Comparison of ENCODE assay signal across 23 cellular contexts in the genomic region with DNA sequence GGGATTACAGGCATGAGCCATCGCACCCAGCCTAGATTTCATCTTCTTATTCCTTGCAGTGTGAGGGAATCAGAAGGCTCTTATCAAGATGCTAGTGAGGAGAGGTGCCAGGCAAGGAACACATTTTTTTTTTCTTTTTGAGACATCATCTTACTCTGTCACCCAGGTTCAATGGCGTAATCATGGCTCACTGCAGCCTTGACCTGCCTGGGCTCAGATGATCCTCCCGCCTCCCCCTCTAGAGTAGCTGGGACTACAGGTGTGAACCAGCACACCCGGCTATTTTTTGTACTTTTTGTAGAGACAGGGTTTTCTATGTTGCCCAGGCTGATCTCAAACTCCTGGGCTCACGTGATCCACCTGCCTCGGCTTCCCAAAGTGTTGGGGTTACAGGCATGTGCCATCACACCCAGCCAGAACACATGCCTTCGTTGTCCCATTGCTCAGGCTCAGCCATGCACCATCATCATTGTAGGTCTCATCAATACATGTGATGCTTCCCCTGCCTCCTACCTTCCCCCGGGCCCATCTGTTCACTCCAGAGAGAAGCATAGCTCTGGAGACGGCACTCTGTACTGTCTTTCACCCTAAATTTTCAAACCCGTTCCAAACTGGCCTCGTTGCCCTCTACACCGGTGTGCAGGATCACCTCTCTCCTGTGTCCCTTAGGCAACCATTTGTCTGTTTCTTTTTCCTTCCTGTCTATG. TPM values are rescaled to one million over a fixed set of nuclear protein-coding genes. Genes with fewer than 3 reads are reported as not detected.
A peak's percentile ranks its signal among the peaks of the same experiment; 100 is the strongest.
DNase-seq lines count a peak whose midpoint lies in the region; ATAC-seq and TF ChIP-seq lines count a peak whose summit lies in the region.
"Had no signal": no experiment of that assay in that cellular context is flagged by ENCODE, and none has a peak within 500 bp of the region (broad histone marks: within the 10 kb centered on the region; RNA-seq: fewer than 3 reads in every experiment).

No MANE protein-coding gene starts in this region.

- TF ChIP-seq CTCF in HFFc6 (IDR thresholded peaks at IDR 0.05) = no peak
- no peak for TF ChIP-seq CTCF in endothelial cell (IDR thresholded peaks at IDR 0.05; ENCODE audit: unreplicated experiment)
- no peak for TF ChIP-seq CTCF in A673 (conservative IDR thresholded peaks at IDR 0.05; ENCODE audit: low read depth, low read length)

- CTCF ChIA-PET in A673 (lab: Charles Lee) = interaction anchor here (1.8 to 2.7 kb wide), 2 partner anchors 51 to 53 kb away, joined by 5 to 30 read pairs; no protein-coding TSS in a partner anchor

- intact Hi-C loops in A673 (cut with micrococcal nuclease; ENCODE audit: unreplicated experiment) = no loop called here

- no peaks in the 10 kb centered on the region for H3K9me3 ChIP-seq in BLaER1 treated with 17β-estradiol and CSF1 and Interleukin-3, amounts not matched to agents 10 nM and 100 nM (replicated peaks in 1 of 11)
- H3K9me3 ChIP-seq in A673 (ENCODE audit: low read depth, low read length, poor library complexity, severe bottlenecking) = no peaks in the 10 kb centered on the region
- H3K9me3 ChIP-seq: MG63, stomach had no signal

- H3K4me1 Mint-ChIP-seq in HFFc6 (ENCODE audit: low read depth) (peaks cover 23% of the 10 kb centered on the region), endothelial cell (ENCODE audit: unreplicated experiment) (peaks cover 8% of the 10 kb centered on the region)

- peaks cover 41 to 98% (median 51%) of the 10 kb centered on the region in 10 experiments for H3K4me1 ChIP-seq in BLaER1 treated with 17β-estradiol and CSF1 and Interleukin-3, amounts not matched to agents 10 nM and 100 nM
- peaks cover 5% of the 10 kb centered on the region for H3K4me1 ChIP-seq in A673 (ENCODE audit: insufficient read depth, low read length, poor library complexity, severe bottlenecking)

- DNase-seq in HFFc6 (no peak), endothelial cell (ENCODE audit: low spot score) (no peak), A673 (ENCODE audit: low spot score) (no peak)
- DNase-seq: activated CD4-positive, alpha-beta T cell treated with anti-CD3 and anti-CD28 coated beads for 4 hours; activated effector memory CD4-positive, alpha-beta T cell treated with anti-CD3 and anti-CD28 coated beads, Interleukin-2, amount 50 U/mL, for 16 hours; aorta; DMS79 treated with DMSO at 0.1 percent for 48 hours; erythroblast; foreskin keratinocyte; MG63; NCI-H146; NCI-H2171 treated with DMSO at 0.1 percent for 48 hours; stimulated activated CD4-positive, alpha-beta T cell treated with anti-CD3 and anti-CD28 coated beads, Interleukin-2, amount 100 ng/mL, for 24 hours; stomach; trophoblast cell had no signal

- POLR2A ChIA-PET in A673 (lab: Charles Lee; ENCODE audit: low non-redundant PET) = no interaction called here

- H3K36me3 Mint-ChIP-seq in HFFc6 (ENCODE audit: low read depth) (peaks cover 29% of the 10 kb centered on the region), endothelial cell (ENCODE audit: low read depth, unreplicated experiment) (peaks cover 29% of the 10 kb centered on the region)
- H3K36me3 Mint-ChIP-seq: IgD-negative memory B cell had no signal

- H3K4me3 Mint-ChIP-seq in HFFc6 (no peak overlapping the region), endothelial cell (ENCODE audit: unreplicated experiment) (peak overlapping the region; percentile 37)
- H3K4me3 Mint-ChIP-seq: central memory CD8-positive, alpha-beta T cell; IgD-negative memory B cell had no signal

- no peak for ATAC-seq in HG03159 (IDR thresholded peaks at IDR 0.05; ENCODE audit: unreplicated experiment)
- no peak for ATAC-seq in HG03442 (IDR thresholded peaks at IDR 0.05; ENCODE audit: unreplicated experiment)
- ATAC-seq: foreskin keratinocyte, Right ventricle myocardium inferior had no signal

- no TSS peak for BruUV-seq in A673 (replicated peaks; lab: Mats Ljungman, UMichigan)

- peaks cover 94 to 100% (median 98%) of the 10 kb centered on the region in 11 experiments for H3K36me3 ChIP-seq in BLaER1 treated with 17β-estradiol and CSF1 and Interleukin-3, amounts not matched to agents 10 nM and 100 nM
- H3K36me3 ChIP-seq in A673 (ENCODE audit: insufficient read depth, low read length, poor library complexity, severe bottlenecking) = peaks cover 48% of the 10 kb centered on the region

- no peak overlapping the region for H3K4me3 ChIP-seq in BLaER1 treated with 17β-estradiol and CSF1 and Interleukin-3, amounts not matched to agents 10 nM and 100 nM
- no peak overlapping the region for H3K4me3 ChIP-seq in A673 (ENCODE audit: low read depth, low read length, poor library complexity, severe bottlenecking)
- H3K4me3 ChIP-seq: hepatocyte, MG63, skin epidermis, stomach had no signal

- peaks cover 48 to 97% (median 83%) of the 10 kb centered on the region in 11 experiments; a peak in 21 of 22 replicates for H4K20me1 ChIP-seq in BLaER1 treated with 17β-estradiol and CSF1 and Interleukin-3, amounts not matched to agents 10 nM and 100 nM

- H3K27me3 Mint-ChIP-seq in HFFc6 (ENCODE audit: insufficient read depth) = peaks cover 11% of the 10 kb centered on the region
- peaks cover 6% of the 10 kb centered on the region for H3K27me3 Mint-ChIP-seq in endothelial cell (ENCODE audit: unreplicated experiment)
- H3K27me3 Mint-ChIP-seq: central memory CD8-positive, alpha-beta T cell had no signal

- peak overlapping the region in 4 of 11 experiments; percentile 4 to 20 (median 10); a peak in 3 of 22 replicates for H3K9ac ChIP-seq in BLaER1 treated with 17β-estradiol and CSF1 and Interleukin-3, amounts not matched to agents 10 nM and 100 nM

- H3K27ac ChIP-seq in BLaER1 treated with 17β-estradiol and CSF1 and Interleukin-3, amounts not matched to agents 10 nM and 100 nM = no peak overlapping the region
- no peak overlapping the region for H3K27ac ChIP-seq in A673 (ENCODE audit: low read depth, low read length, poor library complexity, severe bottlenecking)
- H3K27ac ChIP-seq: foreskin keratinocyte, hepatocyte, skin epidermis had no signal

- H3K4me2 ChIP-seq in BLaER1 treated with 17β-estradiol and CSF1 and Interleukin-3, amounts not matched to agents 10 nM and 100 nM = peak overlapping the region in 6 of 11 experiments; percentile 15 to 87 (median 70); a peak in 6 of 22 replicates
- H3K4me2 ChIP-seq: hepatocyte had no signal

- no peaks in the 10 kb centered on the region for H3K27me3 ChIP-seq in BLaER1 treated with 17β-estradiol and CSF1 and Interleukin-3, amounts not matched to agents 10 nM and 100 nM
- no peaks in the 10 kb centered on the region for H3K27me3 ChIP-seq in A673 (replicated peaks; ENCODE audit: insufficient read depth, low read depth, low read length, poor library complexity)
- H3K27me3 ChIP-seq: foreskin keratinocyte, hepatocyte, MG63, stomach had no signal

- H3K27ac Mint-ChIP-seq in HFFc6 (peak overlapping the region; percentile 35), endothelial cell (ENCODE audit: unreplicated experiment) (no peak overlapping the region)

- H3K9me3 Mint-ChIP-seq in HFFc6 (no peaks in the 10 kb centered on the region), endothelial cell (ENCODE audit: unreplicated experiment) (no peaks in the 10 kb centered on the region)
- H3K9me3 Mint-ChIP-seq: central memory CD8-positive, alpha-beta T cell; IgD-negative memory B cell had no signal

RNA-seq across cellular contexts. Expression of a gene that starts 10.1 kb away (rescaled TPM):
- 100 to 1,000 TPM; 218 to 286 (median 236) TPM for total RNA-seq in HFFc6 (2021; fragmentation: NEBNext Ultra II Directional; extraction: Animal tissue kit (Norgen Biotek cat#: 25700))
- total RNA-seq in endothelial cell (ENCODE audit: unreplicated experiment) (136 TPM), A673 (2021) (116 and 120 TPM in 2 replicates)

RNA-seq across cellular contexts. Expression of a gene that starts 12.0 kb away (rescaled TPM):
- 10 to 100 TPM; 38.1 to 62.4 (median 60.2) TPM for total RNA-seq in HFFc6 (2021; fragmentation: NEBNext Ultra II Directional; extraction: Animal tissue kit (Norgen Biotek cat#: 25700))
- total RNA-seq in endothelial cell (ENCODE audit: unreplicated experiment) (4.8 TPM), A673 (2021) (33.5 and 34.6 TPM in 2 replicates)

RNA-seq across cellular contexts. Expression of a gene that starts 12.2 kb away (rescaled TPM):
- total RNA-seq in HFFc6 (2021; fragmentation: NEBNext Ultra II Directional; extraction: Animal tissue kit (Norgen Biotek cat#: 25700)) = 1,000 to 10,000 TPM; 1,052 to 1,712 (median 1,589) TPM
- total RNA-seq in endothelial cell (ENCODE audit: unreplicated experiment) (1,094 TPM), A673 (2021) (1,864 and 1,936 TPM in 2 replicates)

RNA-seq across cellular contexts. Expression of a gene that starts 15.3 kb away (rescaled TPM):
- 10 to 100 TPM; 18.4 to 31.9 (median 28.1) TPM for total RNA-seq in HFFc6 (2021; fragmentation: NEBNext Ultra II Directional; extraction: Animal tissue kit (Norgen Biotek cat#: 25700))
- 51.7 TPM for total RNA-seq in endothelial cell (ENCODE audit: unreplicated experiment)
- 52.9 and 53.4 TPM in 2 replicates for total RNA-seq in A673 (2021)

RNA-seq across cellular contexts. Expression of a gene that starts 41.6 kb away (rescaled TPM):
- 10 to 100 TPM; 16.3 to 35.1 (median 31.1) TPM for total RNA-seq in HFFc6 (2021; fragmentation: NEBNext Ultra II Directional; extraction: Animal tissue kit (Norgen Biotek cat#: 25700))
- total RNA-seq in endothelial cell (ENCODE audit: unreplicated experiment) (26.0 TPM), A673 (2021) (49.8 and 54.4 TPM in 2 replicates)
